Comparison of ENCODE assay signal across 8 cellular contexts in the genomic region with DNA sequence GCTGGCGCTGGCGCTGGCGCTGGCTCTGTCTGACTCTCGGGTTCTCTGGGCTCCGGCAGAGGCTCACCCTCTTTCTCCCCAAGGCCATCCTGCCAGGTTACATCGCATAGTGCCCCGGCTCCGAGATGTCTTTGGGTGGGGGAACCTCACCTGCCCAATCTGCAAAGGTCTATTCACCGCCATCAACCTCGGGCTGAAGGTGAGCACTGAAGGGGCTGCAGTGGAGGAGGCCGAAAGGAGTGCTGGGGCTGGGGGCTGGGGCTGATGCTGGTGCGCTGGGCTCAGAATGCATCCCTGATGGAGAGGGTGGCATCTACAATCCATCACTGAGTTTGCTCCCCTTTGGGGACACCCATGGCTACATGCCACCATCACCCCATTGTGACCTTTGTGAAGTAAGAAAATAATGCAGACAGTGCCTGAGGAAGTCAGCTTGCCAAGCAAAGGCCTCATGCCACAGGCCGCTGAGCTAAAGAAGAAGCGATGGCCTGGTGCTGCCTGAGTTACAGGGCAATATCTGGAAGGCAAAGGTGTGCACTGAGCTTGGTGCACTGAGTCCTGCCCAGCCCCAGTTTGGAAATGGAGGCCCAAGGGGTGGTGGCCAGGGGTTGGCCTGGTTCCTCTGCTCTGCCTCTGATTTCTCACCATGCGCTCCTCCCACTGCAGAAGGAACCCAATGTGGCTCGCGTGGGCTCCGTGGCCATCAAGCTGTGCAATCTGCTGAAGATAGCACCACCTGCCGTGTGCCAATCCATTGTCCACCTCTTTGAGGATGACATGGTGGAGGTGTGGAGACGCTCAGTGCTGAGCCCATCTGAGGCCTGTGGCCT. TPM values are rescaled to one million over a fixed set of nuclear protein-coding genes. Genes with fewer than 3 reads are reported as not detected.
DNase-seq lines count a peak whose midpoint lies in the region; ATAC-seq and TF ChIP-seq lines count a peak whose summit lies in the region.

No MANE protein-coding gene starts in this region.

- H3K36me3 ChIP-seq in Loucy (ENCODE audit: insufficient read depth, low read length): no peaks in the 10 kb centered on the region
- H3K36me3 ChIP-seq in duodenal mucosa (ENCODE audit: control insufficient read depth in 1 of 2, insufficient read depth in 2 of 2, low read length in 2 of 2): no peaks in the 10 kb centered on the region

- H3K27ac Mint-ChIP-seq in CD14-positive monocyte (peak overlapping the region; percentile 89 to 97 (median 95)), nephron progenitor cell (no peak overlapping the region)

- DNase-seq in CD14-positive monocyte (ENCODE audit: low spot score) (no peak), nephron progenitor cell (no peak), NCI-H2029 (lab: John Stamatoyannopoulos, UW) (no peak), NCI-H1417 treated with DMSO at 0.1 percent for 48 hours (lab: John Stamatoyannopoulos, UW) (no peak), GM13976 (ENCODE audit: low spot score) (no peak)

- no peaks in the 10 kb centered on the region for H4K20me1 ChIP-seq in Loucy (ENCODE audit: insufficient read depth, low read length, poor library complexity, severe bottlenecking)

- H3K9ac ChIP-seq in Loucy (ENCODE audit: low read depth, low read length, poor library complexity, severe bottlenecking) (peak overlapping the region; percentile 82), duodenal mucosa (ENCODE audit: low read depth in 1 of 2, low read length in 2 of 2) (peak overlapping the region; percentile 89 to 92)

- no peaks in the 10 kb centered on the region for H3K27me3 ChIP-seq in Loucy (ENCODE audit: insufficient read depth, low read length, poor library complexity, severe bottlenecking)
- H3K27me3 ChIP-seq in duodenal mucosa (ENCODE audit: control insufficient read depth in 1 of 2, insufficient read depth in 2 of 2, low read length in 2 of 2): no peaks in the 10 kb centered on the region

- H3F3A ChIP-seq in Loucy (ENCODE audit: low read depth): no peaks in the 10 kb centered on the region

- no peak for ATAC-seq in HG03039 (IDR thresholded peaks at IDR 0.05; ENCODE audit: unreplicated experiment)

- H3K9me3 ChIP-seq in Loucy (ENCODE audit: insufficient read depth, low read depth, low read length): no peaks in the 10 kb centered on the region
- H3K9me3 ChIP-seq in duodenal mucosa (ENCODE audit: control insufficient read depth in 1 of 2, low read length in 2 of 2): no peaks in the 10 kb centered on the region

- peak overlapping the region; percentile 68; the same call in 1 of the 2 replicates for H2AFZ ChIP-seq in Loucy (ENCODE audit: low read length)

- H3K27me3 Mint-ChIP-seq in CD14-positive monocyte (ENCODE audit: low read depth in 3 of 3) (peaks cover 0 to 2% (median under 1%) of the 10 kb centered on the region in 3 donors), nephron progenitor cell (ENCODE audit: low read depth, poor library complexity) (peaks cover 4% of the 10 kb centered on the region)

- H3K4me1 Mint-ChIP-seq in CD14-positive monocyte (peaks cover 32% of the 10 kb centered on the region), nephron progenitor cell (peaks cover 28% of the 10 kb centered on the region)

- H3K4me2 ChIP-seq in Loucy (ENCODE audit: low read depth, low read length, poor library complexity, severe bottlenecking): peak overlapping the region; percentile 77

- H3K4me1 ChIP-seq in Loucy (ENCODE audit: insufficient read depth, low read length, poor library complexity, severe bottlenecking): peaks cover 17% of the 10 kb centered on the region
- H3K4me1 ChIP-seq in duodenal mucosa (ENCODE audit: control insufficient read depth in 1 of 2, insufficient read depth in 2 of 2, low read length in 2 of 2): peaks cover 22 to 31% of the 10 kb centered on the region in 2 donors

- H3K79me2 ChIP-seq in Loucy (ENCODE audit: insufficient read depth, low read length): 0 out of 2 replicates have a peak, but pooled peaks cover 8% of the 10 kb centered on the region

- TF ChIP-seq CTCF in CD14-positive monocyte (IDR thresholded peaks at IDR 0.05) (no peak), Loucy (conservative IDR thresholded peaks at IDR 0.05; ENCODE audit: low read length) (no peak), nephron progenitor cell (IDR thresholded peaks at IDR 0.05) (no peak), GM13976 (IDR thresholded peaks at IDR 0.05; ENCODE audit: borderline replicate concordance, control extremely low read depth, extremely low read depth, insufficient read depth, missing control alignments) (no peak)

- H3K9me2 ChIP-seq in Loucy (replicated peaks; ENCODE audit: low read depth, low read length): no peaks in the 10 kb centered on the region

- peaks cover 24 to 36% of the 10 kb centered on the region in 2 donors for H3K36me3 Mint-ChIP-seq in CD14-positive monocyte
- peaks cover 5% of the 10 kb centered on the region for H3K36me3 Mint-ChIP-seq in nephron progenitor cell (ENCODE audit: low read depth)

- H3K27ac ChIP-seq in duodenal mucosa (ENCODE audit: low read depth, low read length): peak overlapping the region; percentile 92

- in situ Hi-C loops in GM13976 (cut with MboI; ENCODE audit: low sequenced_read_pairs, unreplicated experiment): no loop called here

- peak overlapping the region; percentile 80 for H3K4me3 ChIP-seq in Loucy (ENCODE audit: low read length, poor library complexity, severe bottlenecking)
- peak overlapping the region; percentile 94 to 98 for H3K4me3 ChIP-seq in duodenal mucosa (ENCODE audit: low read depth in 1 of 2, low read length in 2 of 2)

- H3K9me3 Mint-ChIP-seq in CD14-positive monocyte: peaks cover 0 to 2% (median 0%) of the 10 kb centered on the region in 7 donors
- no peaks in the 10 kb centered on the region for H3K9me3 Mint-ChIP-seq in nephron progenitor cell

- intact Hi-C loops in CD14-positive monocyte (cut with micrococcal nuclease): loop anchor here in 1 of 2 donors (2.0 to 5.0 kb wide), 2 partner anchors 90 to 221 kb away; partner anchors contain the start of genes ARFIP2, TAF10 and TIMM10B

- H3K4me3 Mint-ChIP-seq in CD14-positive monocyte (peak overlapping the region; percentile 87 to 88), nephron progenitor cell (peak overlapping the region; percentile 92)

RNA-seq across cellular contexts. Expression of gene SMPD1, which starts 0.7 kb away (rescaled TPM):
- polyA plus RNA-seq in CD14-positive monocyte: 1 to 10 TPM; 4.2 to 4.9 TPM

RNA-seq across cellular contexts. Expression of gene APBB1, which starts 28.0 kb away (rescaled TPM):
- polyA plus RNA-seq in CD14-positive monocyte: 1 to 10 TPM in 1 of 2 donors, under 1 TPM in 1; 0.85 to 2.5 TPM

RNA-seq across cellular contexts. Expression of gene HPX, which starts 49.9 kb away (rescaled TPM):
- not detected for polyA plus RNA-seq in CD14-positive monocyte
